32 cellular contexts compared by ENCODE assay signal in the genomic region with DNA sequence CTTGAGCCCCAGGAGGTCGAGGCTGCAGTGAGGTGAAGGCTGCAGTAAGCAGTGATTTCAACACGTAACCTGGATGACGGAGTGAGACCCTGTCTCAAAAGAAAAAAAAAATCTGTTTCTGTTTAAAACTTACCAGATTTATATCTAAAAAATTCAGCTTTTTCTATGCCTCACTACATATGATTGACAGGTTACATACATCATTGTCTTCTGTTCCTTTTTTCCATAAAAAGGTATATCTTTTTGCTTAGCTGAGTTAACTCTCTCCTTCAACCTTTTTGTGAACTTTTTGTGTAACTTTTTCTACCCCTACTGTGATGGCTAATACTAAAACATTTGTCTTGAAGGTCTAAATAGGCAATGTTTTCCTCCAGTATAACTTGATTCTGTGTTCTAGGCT.
"Had no signal": no experiment of that assay in that cellular context is flagged by ENCODE, and none has a peak within 500 bp of the region (broad histone marks: within the 10 kb centered on the region; RNA-seq: fewer than 3 reads in every experiment).

No MANE protein-coding gene starts in this region.

- H3K27ac ChIP-seq: adrenal gland, ascending aorta, body of pancreas, brain microvascular endothelial cell, breast epithelium, cardiac muscle cell had no signal

- H3K27me3 ChIP-seq: adrenal gland, ascending aorta, body of pancreas, brain microvascular endothelial cell, breast epithelium, cardiac muscle cell had no signal

- H3K4me3 ChIP-seq: adrenal gland, ascending aorta, body of pancreas, breast epithelium, cardiac muscle cell had no signal

- FAIRE-seq: astrocyte, bronchial epithelial cell had no signal

- DNase-seq: activated effector memory CD4-positive, alpha-beta T cell treated with Interleukin-2 at 50 U/mL for 16 hours; activated gamma-delta T cell; activated gamma-delta T cell treated with Interleukin-2 at 50 U/mL for 16 hours; activated naive CD4-positive, alpha-beta T cell; activated naive CD4-positive, alpha-beta T cell treated with anti-CD3 and anti-CD28 coated beads for 36 hours; activated naive CD4-positive, alpha-beta T cell treated with anti-CD3 and anti-CD28 coated beads, Interleukin-2, amount 10 ng/mL, durations not matched to agents 7 days and 5 days; activated naive CD4-positive, alpha-beta T cell treated with anti-CD3 and anti-CD28 coated beads, Interleukin-2, amount 50 U/mL, for 16 hours; activated naive CD4-positive, alpha-beta T cell treated with Interleukin-2 at 50 U/mL for 16 hours; activated naive CD8-positive, alpha-beta T cell treated with anti-CD3 and anti-CD28 coated beads for 36 hours; activated naive CD8-positive, alpha-beta T cell treated with anti-CD3 and anti-CD28 coated beads, Interleukin-2, amount 10 ng/mL, durations not matched to agents 7 days and 5 days; activated naive CD8-positive, alpha-beta T cell treated with anti-CD3 and anti-CD28 coated beads, Interleukin-2, amount 50 U/mL, for 24 hours; activated T-cell treated with anti-CD3 and anti-CD28 coated beads, Interleukin-2, amount 50 U/mL, for 24 hours; activated T-cell treated with anti-CD3 and anti-CD28 coated beads, Interleukin-2, amount 50 U/mL, for 4 hours; activated T-cell treated with anti-CD3 and anti-CD28 coated beads, Interleukin-2, amount 50 U/mL, for 48 hours; activated T-cell treated with anti-CD3 and anti-CD28 coated beads, Interleukin-2, amount 50 U/mL, for 72 hours; adrenal gland; amniotic stem cell; amygdala; anterior cingulate cortex; aorta; body of pancreas; brain microvascular endothelial cell; caudate nucleus; central memory CD4-positive, alpha-beta T cell; cerebellar nuclear complex had no signal

- H3K36me3 ChIP-seq: adrenal gland, ascending aorta, brain microvascular endothelial cell, breast epithelium, cardiac muscle cell had no signal

- ATAC-seq: activated naive CD4-positive, alpha-beta T cell treated with anti-CD3 and anti-CD28 coated beads, Interleukin-2, amount 50 U/mL, for 72 hours; activated naive CD8-positive, alpha-beta T cell treated with anti-CD3 and anti-CD28 coated beads, Interleukin-2, amount 50 U/mL, for 24 hours; activated T-cell treated with anti-CD3 and anti-CD28 coated beads, Interleukin-2, amount 50 U/mL, for 4 hours; activated T-cell treated with anti-CD3 and anti-CD28 coated beads, Interleukin-2, amount 50 U/mL, for 72 hours; activated T-helper 17 cell treated with anti-CD3 and anti-CD28 coated beads, Interleukin-2, amount 50 U/mL, for 72 hours; body of pancreas had no signal

- H3K9me3 ChIP-seq: adrenal gland, ascending aorta, body of pancreas, breast epithelium had no signal

- H3K4me1 ChIP-seq: adrenal gland, ascending aorta, body of pancreas, breast epithelium had no signal
